15 cellular contexts compared by ENCODE assay signal in genomic region chr5:124580925-124581821, GRCh38.
DNase-seq lines count a peak whose midpoint lies in the region; ATAC-seq lines count a peak whose summit lies in the region.
"Had no signal": no experiment of that assay in that cellular context is flagged by ENCODE, and none has a peak within 500 bp of the region (broad histone marks: within the 10 kb centered on the region; RNA-seq: fewer than 3 reads in every experiment).

No MANE protein-coding gene starts in this region.

- peak; percentile 37 for DNase-seq in NCI-H748 (lab: John Stamatoyannopoulos, UW; ENCODE audit: unreplicated experiment)
- no peak for DNase-seq in NCI-H748 treated with DMSO at 0.1 percent for 48 hours (lab: John Stamatoyannopoulos, UW)
- DNase-seq in left lobe of liver (ENCODE audit: low spot score), result no peak
- peak in 25 of 49 donors; percentile 5 to 52 (median 28) for DNase-seq in substantia nigra (lab: John Stamatoyannopoulos, UW)
- DNase-seq in GOT3 (lab: John Stamatoyannopoulos, UW), result no peak
- DNase-seq in effector CD4-positive, alpha-beta T cell, result no peak
- no peak for DNase-seq in T-helper 9 cell
- DNase-seq: activated B cell treated with CpG ODN at 0.5 μM for 24 hours, amniotic stem cell, DND-41, NCI-H1092, NCI-H524 had no signal

- H3K27ac ChIP-seq in cingulate gyrus (ENCODE audit: low read depth, low read length) (peak overlapping the region; percentile 81), substantia nigra (ENCODE audit: low read depth, low read length, poor library complexity, severe bottlenecking) (peak overlapping the region; percentile 86)
- H3K27ac ChIP-seq: skin epidermis had no signal

- ATAC-seq in left lobe of liver, result peak; percentile 83
- ATAC-seq: Right ventricle myocardium inferior had no signal

Comparison
In these comparisons a context has a peak if more than half of its experiments do, and no peak if none do; other contexts are left out.
1. DNase-seq: peak in NCI-H748 (single experiment) and substantia nigra (25 of 49); none in NCI-H748 treated with DMSO at 0.1 percent for 48 hours (single experiment), left lobe of liver (single experiment), GOT3 (single experiment), effector CD4-positive, alpha-beta T cell (single experiment) and T-helper 9 cell (single experiment).